In the genomic region with DNA sequence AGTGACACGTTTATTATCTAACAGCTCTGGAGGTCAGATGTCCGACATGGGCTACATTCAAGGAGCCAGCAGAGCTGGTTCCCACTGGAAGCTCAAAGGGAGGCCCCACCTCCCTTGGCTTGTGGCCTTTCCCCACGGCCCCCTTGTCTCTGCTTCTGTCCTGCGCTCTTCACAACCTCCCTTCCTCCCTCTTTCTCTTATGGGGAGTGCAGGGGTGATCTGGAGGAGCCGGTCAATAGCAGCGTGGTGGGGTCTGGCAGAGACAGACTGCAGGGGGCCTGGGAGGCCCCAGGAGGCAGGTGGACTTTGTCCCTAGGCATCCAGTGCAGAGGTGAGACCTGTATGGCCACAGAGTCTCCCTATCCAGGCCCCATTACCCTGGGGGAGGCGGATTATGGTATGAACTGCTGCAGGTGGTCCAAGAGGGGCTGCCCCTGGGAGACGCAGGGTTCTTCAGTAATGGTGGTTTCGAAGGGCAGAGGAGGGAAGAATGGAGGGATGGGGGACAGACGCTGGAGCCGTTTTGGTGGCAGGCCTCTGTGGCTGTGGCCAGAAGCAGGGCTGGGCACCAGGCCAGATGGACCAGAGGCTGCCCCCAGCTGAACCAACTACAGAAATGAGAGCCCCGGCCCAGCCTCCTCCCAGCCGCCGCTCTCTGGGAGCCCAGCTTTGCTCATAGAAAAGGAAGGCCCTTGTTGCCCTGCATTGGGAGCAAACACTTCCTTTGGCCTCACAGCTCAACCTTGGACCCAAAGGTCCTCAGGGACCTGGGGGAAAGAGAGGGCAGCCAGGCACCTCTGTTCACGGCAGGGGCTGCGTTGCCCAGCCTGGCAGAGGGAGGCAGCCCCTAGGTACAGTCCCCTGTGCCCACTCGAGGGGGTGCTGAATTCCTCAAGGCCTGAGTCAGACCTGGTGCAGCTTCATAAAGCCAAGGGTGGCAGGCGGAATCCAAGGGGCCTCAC, we compare ENCODE assay signal across 23 cellular contexts. TPM values are rescaled to one million over a fixed set of nuclear protein-coding genes. Genes with fewer than 3 reads are reported as not detected.
DNase-seq lines count a peak whose midpoint lies in the region; ATAC-seq and TF ChIP-seq lines count a peak whose summit lies in the region.
"Had no signal": no experiment of that assay in that cellular context is flagged by ENCODE, and none has a peak within 500 bp of the region (broad histone marks: within the 10 kb centered on the region; RNA-seq: fewer than 3 reads in every experiment).

No MANE protein-coding gene starts in this region.

- no peak overlapping the region for H3K4ac ChIP-seq in trophoblast cell (ENCODE audit: low read depth, low read length)

- H4K8ac ChIP-seq in trophoblast cell (ENCODE audit: low read depth, low read length) = no peak overlapping the region

- H3K36me3 Mint-ChIP-seq in activated T-helper 17 cell treated with anti-CD3 and anti-CD28 coated beads, Interleukin-2, amount 50 U/mL, for 72 hours (ENCODE audit: low read depth) = no peaks in the 10 kb centered on the region
- H3K36me3 Mint-ChIP-seq in nephron progenitor cell (ENCODE audit: low read depth) (no peaks in the 10 kb centered on the region), glutamatergic neuron (ENCODE audit: unreplicated experiment) (no peaks in the 10 kb centered on the region)
- no peaks in the 10 kb centered on the region for H3K36me3 Mint-ChIP-seq in activated naive CD4-positive, alpha-beta T cell treated with anti-CD3 and anti-CD28 coated beads, Interleukin-2, amount 50 U/mL, for 72 hours
- H3K36me3 Mint-ChIP-seq: CD4-positive, CD25-positive, alpha-beta regulatory T cell had no signal

- H2BK12ac ChIP-seq in trophoblast cell (ENCODE audit: low read length) = no peak overlapping the region

- H3K4me1 Mint-ChIP-seq in activated T-helper 17 cell treated with anti-CD3 and anti-CD28 coated beads, Interleukin-2, amount 50 U/mL, for 72 hours = no peaks in the 10 kb centered on the region
- peaks cover 90% of the 10 kb centered on the region for H3K4me1 Mint-ChIP-seq in nephron progenitor cell
- peaks cover 3% of the 10 kb centered on the region for H3K4me1 Mint-ChIP-seq in glutamatergic neuron (ENCODE audit: low read depth, unreplicated experiment)
- H3K4me1 Mint-ChIP-seq: activated CD4-positive, alpha-beta T cell treated with anti-CD3 and anti-CD28 coated beads, Interleukin-2, amount 10 ng/mL, durations not matched to agents 24 days and 14 days; activated naive CD8-positive, alpha-beta T cell treated with anti-CD3 and anti-CD28 coated beads, Interleukin-2, amount 50 U/mL, for 24 hours had no signal

- H3K4me3 ChIP-seq in BLaER1 = no peak overlapping the region
- H3K4me3 ChIP-seq in trophoblast cell (ENCODE audit: low read depth, low read length) = peak overlapping the region; percentile 17
- H3K4me3 ChIP-seq: GM12878, uterus had no signal

- ATAC-seq in activated T-helper 17 cell treated with anti-CD3 and anti-CD28 coated beads, Interleukin-2, amount 50 U/mL, for 72 hours (replicated peaks) = no peak
- ATAC-seq in activated naive CD4-positive, alpha-beta T cell treated with anti-CD3 and anti-CD28 coated beads, Interleukin-2, amount 50 U/mL, for 72 hours = no peak
- ATAC-seq: activated naive CD8-positive, alpha-beta T cell treated with anti-CD3 and anti-CD28 coated beads, Interleukin-2, amount 50 U/mL, for 24 hours; GM12878 had no signal

- no peaks in the 10 kb centered on the region for H3K79me1 ChIP-seq in trophoblast cell (ENCODE audit: low read length)

- no peaks in the 10 kb centered on the region for H3K9me3 Mint-ChIP-seq in activated T-helper 17 cell treated with anti-CD3 and anti-CD28 coated beads, Interleukin-2, amount 50 U/mL, for 72 hours
- no peaks in the 10 kb centered on the region for H3K9me3 Mint-ChIP-seq in nephron progenitor cell
- no peaks in the 10 kb centered on the region for H3K9me3 Mint-ChIP-seq in activated naive CD4-positive, alpha-beta T cell treated with anti-CD3 and anti-CD28 coated beads, Interleukin-2, amount 50 U/mL, for 72 hours
- peaks cover 9% of the 10 kb centered on the region for H3K9me3 Mint-ChIP-seq in glutamatergic neuron (ENCODE audit: unreplicated experiment)
- H3K9me3 Mint-ChIP-seq: activated CD4-positive, alpha-beta T cell treated with anti-CD3 and anti-CD28 coated beads, Interleukin-2, amount 10 ng/mL, durations not matched to agents 24 days and 14 days; activated naive CD8-positive, alpha-beta T cell treated with anti-CD3 and anti-CD28 coated beads, Interleukin-2, amount 50 U/mL, for 24 hours; activated T-helper 2 cell treated with anti-CD3 and anti-CD28 coated beads, Interferon-gamma antibody, Interleukin-2, Interleukin-4, amounts not matched to agents 10 μg/mL and 5 μg/mL and 100 μg/mL, durations not matched to agents 14 hours and 24 hours and 36 hours; CD4-positive, CD25-positive, alpha-beta regulatory T cell; dendritic cell treated with granulocyte-macrophage colony-stimulating factor and Interleukin-4, amounts not matched to agents 40 ng/mL and 50 ng/mL, for 4 days; memory B cell had no signal

- H4K20me1 ChIP-seq in BLaER1 = no peaks in the 10 kb centered on the region

- H3K27me3 ChIP-seq in BLaER1 (no peaks in the 10 kb centered on the region), layer of hippocampus (ENCODE audit: control insufficient read depth, insufficient read depth, low read length) (no peaks in the 10 kb centered on the region), trophoblast cell (ENCODE audit: insufficient read depth, low read length) (no peaks in the 10 kb centered on the region)
- H3K27me3 ChIP-seq: uterus had no signal

- no peak overlapping the region for H2AFZ ChIP-seq in trophoblast cell (ENCODE audit: insufficient read depth, low read length, poor library complexity)

- no peak overlapping the region for H3K18ac ChIP-seq in trophoblast cell (ENCODE audit: low read length)

- H3K27me3 Mint-ChIP-seq in activated T-helper 17 cell treated with anti-CD3 and anti-CD28 coated beads, Interleukin-2, amount 50 U/mL, for 72 hours = no peaks in the 10 kb centered on the region
- H3K27me3 Mint-ChIP-seq in nephron progenitor cell (ENCODE audit: low read depth, poor library complexity) (peaks cover 17% of the 10 kb centered on the region), glutamatergic neuron (ENCODE audit: unreplicated experiment) (peaks cover 3% of the 10 kb centered on the region)
- H3K27me3 Mint-ChIP-seq: activated CD4-positive, alpha-beta T cell treated with anti-CD3 and anti-CD28 coated beads, Interleukin-2, amount 10 ng/mL, durations not matched to agents 24 days and 14 days; activated naive CD8-positive, alpha-beta T cell treated with anti-CD3 and anti-CD28 coated beads, Interleukin-2, amount 50 U/mL, for 24 hours; CD4-positive, CD25-positive, alpha-beta regulatory T cell; dendritic cell treated with granulocyte-macrophage colony-stimulating factor and Interleukin-4, amounts not matched to agents 40 ng/mL and 50 ng/mL, for 4 days; memory B cell had no signal

- no CpG with 5 or more reads among the region's 18 CpGs for WGBS in trophoblast cell (ENCODE audit: extremely low coverage, insufficient coverage, insufficient read length)

- H3K9me3 ChIP-seq in BLaER1 = no peaks in the 10 kb centered on the region
- peaks cover 14% of the 10 kb centered on the region for H3K9me3 ChIP-seq in trophoblast cell (ENCODE audit: insufficient read depth, low read depth, low read length)
- H3K9me3 ChIP-seq: uterus had no signal

- H4K12ac ChIP-seq in trophoblast cell (ENCODE audit: low read depth, low read length) = no peak overlapping the region

- no peak overlapping the region for H3K14ac ChIP-seq in trophoblast cell (ENCODE audit: low read length)

- H3K27ac Mint-ChIP-seq in activated T-helper 17 cell treated with anti-CD3 and anti-CD28 coated beads, Interleukin-2, amount 50 U/mL, for 72 hours = peak overlapping the region; percentile 41
- H3K27ac Mint-ChIP-seq in nephron progenitor cell = no peak overlapping the region
- no peak overlapping the region for H3K27ac Mint-ChIP-seq in activated naive CD4-positive, alpha-beta T cell treated with anti-CD3 and anti-CD28 coated beads, Interleukin-2, amount 50 U/mL, for 72 hours
- no peak overlapping the region for H3K27ac Mint-ChIP-seq in glutamatergic neuron (ENCODE audit: unreplicated experiment)
- H3K27ac Mint-ChIP-seq: activated CD4-positive, alpha-beta T cell treated with anti-CD3 and anti-CD28 coated beads, Interleukin-2, amount 10 ng/mL, durations not matched to agents 24 days and 14 days; activated naive CD8-positive, alpha-beta T cell treated with anti-CD3 and anti-CD28 coated beads, Interleukin-2, amount 50 U/mL, for 24 hours; activated T-helper 2 cell treated with anti-CD3 and anti-CD28 coated beads, Interferon-gamma antibody, Interleukin-2, Interleukin-4, amounts not matched to agents 10 μg/mL and 5 μg/mL and 100 μg/mL, durations not matched to agents 14 hours and 24 hours and 36 hours; CD4-positive, CD25-positive, alpha-beta regulatory T cell; dendritic cell treated with granulocyte-macrophage colony-stimulating factor and Interleukin-4, amounts not matched to agents 40 ng/mL and 50 ng/mL, for 4 days; memory B cell had no signal

- no peak for DNase-seq in trophoblast cell
- DNase-seq in nephron progenitor cell = no peak
- no peak for DNase-seq in activated naive CD4-positive, alpha-beta T cell treated with anti-CD3 and anti-CD28 coated beads, Interleukin-2, amount 50 U/mL, for 72 hours (ENCODE audit: low spot score in 2 of 2)
- DNase-seq in NCI-H82 (lab: John Stamatoyannopoulos, UW) = no peak
- DNase-seq in glutamatergic neuron = no peak
- DNase-seq: ACHN; activated CD4-positive, alpha-beta T cell treated with anti-CD3 and anti-CD28 coated beads, Interleukin-2, amount 10 ng/mL, durations not matched to agents 24 days and 14 days; activated naive CD8-positive, alpha-beta T cell treated with anti-CD3 and anti-CD28 coated beads, Interleukin-2, amount 50 U/mL, for 24 hours; CD4-positive, CD25-positive, alpha-beta regulatory T cell; NCI-H146; NCI-H2171; NCI-H526 treated with DMSO at 0.1 percent for 48 hours; SHP77; stimulated activated CD4-positive, alpha-beta T cell treated with anti-CD3 and anti-CD28 coated beads, Interleukin-15, amount 100 ng/mL, for 24 hours; uterus had no signal

- peak overlapping the region; percentile 79 for H3K4me2 ChIP-seq in BLaER1
- H3K4me2 ChIP-seq in trophoblast cell (ENCODE audit: low read length) = no peak overlapping the region

- H3K23ac ChIP-seq in trophoblast cell (ENCODE audit: low read length) = no peak overlapping the region

- peaks cover 84% of the 10 kb centered on the region for H3K4me1 ChIP-seq in BLaER1
- peaks cover 0 to 6% of the 10 kb centered on the region in 2 experiments for H3K4me1 ChIP-seq in trophoblast cell (ENCODE audit: control insufficient read depth in 1 of 2, insufficient read depth in 2 of 2, low read length in 2 of 2)
- H3K4me1 ChIP-seq: uterus had no signal

- no peak overlapping the region for H2BK5ac ChIP-seq in trophoblast cell (ENCODE audit: low read depth, low read length, poor library complexity)

- no peak for TF ChIP-seq CTCF in nephron progenitor cell (IDR thresholded peaks at IDR 0.05)
- no peak for TF ChIP-seq CTCF in glutamatergic neuron (IDR thresholded peaks at IDR 0.05; ENCODE audit: partially characterized antibody, unreplicated experiment)

- H4K91ac ChIP-seq in trophoblast cell (ENCODE audit: low read depth, low read length) = no peak overlapping the region

- H3K27ac ChIP-seq in BLaER1 = no peak overlapping the region
- H3K27ac ChIP-seq in layer of hippocampus (ENCODE audit: low read depth, low read length) = peak overlapping the region; percentile 99
- H3K27ac ChIP-seq in trophoblast cell (ENCODE audit: low read depth, low read length) = no peak overlapping the region
- H3K27ac ChIP-seq: HL-60, uterus had no signal

- H3K36me3 ChIP-seq in BLaER1 (no peaks in the 10 kb centered on the region), trophoblast cell (ENCODE audit: control insufficient read depth in 1 of 2, insufficient read depth in 2 of 2, low read length in 2 of 2) (no peaks in the 10 kb centered on the region)
- H3K36me3 ChIP-seq: uterus had no signal

- no peak overlapping the region for H2BK120ac ChIP-seq in trophoblast cell (ENCODE audit: insufficient read depth, low read length, poor library complexity)

- H3K4me3 Mint-ChIP-seq in activated T-helper 17 cell treated with anti-CD3 and anti-CD28 coated beads, Interleukin-2, amount 50 U/mL, for 72 hours = no peak overlapping the region
- no peak overlapping the region for H3K4me3 Mint-ChIP-seq in nephron progenitor cell
- H3K4me3 Mint-ChIP-seq in glutamatergic neuron (ENCODE audit: unreplicated experiment) = no peak overlapping the region
- H3K4me3 Mint-ChIP-seq: activated CD4-positive, alpha-beta T cell treated with anti-CD3 and anti-CD28 coated beads, Interleukin-2, amount 10 ng/mL, durations not matched to agents 24 days and 14 days; activated naive CD8-positive, alpha-beta T cell treated with anti-CD3 and anti-CD28 coated beads, Interleukin-2, amount 50 U/mL, for 24 hours; CD4-positive, CD25-positive, alpha-beta regulatory T cell; dendritic cell treated with granulocyte-macrophage colony-stimulating factor and Interleukin-4, amounts not matched to agents 40 ng/mL and 50 ng/mL, for 4 days; memory B cell had no signal

- no peak overlapping the region for H3K9ac ChIP-seq in BLaER1
- H3K9ac ChIP-seq in trophoblast cell (ENCODE audit: low read length) = no peak overlapping the region

- H3K79me2 ChIP-seq in trophoblast cell (ENCODE audit: control insufficient read depth, insufficient read depth, low read length, poor library complexity) = no peaks in the 10 kb centered on the region

- H2AK5ac ChIP-seq in trophoblast cell (ENCODE audit: low read length) = no peak overlapping the region

RNA-seq across cellular contexts. Expression of gene KCNQ1OT1, which starts 30.8 kb away (rescaled TPM):
- under 1 TPM; 0.24 to 0.64 TPM for total RNA-seq in activated T-helper 17 cell treated with anti-CD3 and anti-CD28 coated beads, Interleukin-2, amount 50 U/mL, for 72 hours
- polyA plus RNA-seq in trophoblast cell (2013) = 0.19 and 0.21 TPM in 2 replicates
- total RNA-seq in activated naive CD4-positive, alpha-beta T cell treated with anti-CD3 and anti-CD28 coated beads, Interleukin-2, amount 50 U/mL, for 72 hours = under 1 TPM; 0.30 to 0.49 TPM
- total RNA-seq in glutamatergic neuron (ENCODE audit: unreplicated experiment) = 14.3 TPM
